8 cellular contexts compared by ENCODE assay signal in the genomic region with DNA sequence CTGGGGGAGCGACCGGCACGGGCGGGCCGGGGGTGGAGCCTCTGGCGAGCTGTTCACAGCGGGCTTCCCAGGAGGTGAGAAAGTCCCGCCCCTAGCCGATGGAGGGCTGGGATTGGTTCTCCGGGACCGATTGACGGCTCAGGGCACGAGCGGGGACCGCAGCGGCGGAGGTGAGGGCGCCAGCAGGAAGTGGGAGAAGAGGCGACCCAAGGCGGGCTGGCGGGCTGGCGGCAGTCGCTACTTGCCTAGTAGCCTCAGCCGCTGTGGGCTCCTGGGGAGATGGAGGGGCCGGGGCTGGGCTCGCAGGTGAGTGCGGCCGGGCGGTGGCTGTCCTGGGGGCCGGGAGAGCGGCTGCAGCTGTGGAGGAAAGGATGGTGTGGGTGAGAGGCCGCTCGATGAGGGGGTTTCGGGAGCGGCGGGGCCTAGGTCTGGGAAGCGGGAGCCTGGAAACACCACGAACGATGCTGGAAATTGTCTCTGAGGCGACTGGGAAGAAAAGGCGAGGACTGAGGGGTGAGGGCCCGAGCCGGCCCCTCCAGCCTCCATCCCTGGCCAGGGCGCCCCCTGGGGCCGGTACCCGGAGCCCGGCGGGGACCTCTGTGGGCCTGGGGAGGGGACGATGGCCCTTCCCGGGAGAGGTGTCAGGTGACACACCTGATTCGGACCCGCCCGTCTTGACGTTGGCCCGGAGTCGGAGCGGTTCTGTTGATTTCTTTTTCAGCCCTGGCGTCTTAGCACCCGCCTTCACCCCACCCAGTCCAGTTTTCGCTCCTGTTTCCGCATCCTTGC. TPM values are rescaled to one million over a fixed set of nuclear protein-coding genes. Genes with fewer than 3 reads are reported as not detected.
A peak's percentile ranks its signal among the peaks of the same experiment; 100 is the strongest.
DNase-seq lines count a peak whose midpoint lies in the region; TF ChIP-seq lines count a peak whose summit lies in the region.

A gene with protein sequence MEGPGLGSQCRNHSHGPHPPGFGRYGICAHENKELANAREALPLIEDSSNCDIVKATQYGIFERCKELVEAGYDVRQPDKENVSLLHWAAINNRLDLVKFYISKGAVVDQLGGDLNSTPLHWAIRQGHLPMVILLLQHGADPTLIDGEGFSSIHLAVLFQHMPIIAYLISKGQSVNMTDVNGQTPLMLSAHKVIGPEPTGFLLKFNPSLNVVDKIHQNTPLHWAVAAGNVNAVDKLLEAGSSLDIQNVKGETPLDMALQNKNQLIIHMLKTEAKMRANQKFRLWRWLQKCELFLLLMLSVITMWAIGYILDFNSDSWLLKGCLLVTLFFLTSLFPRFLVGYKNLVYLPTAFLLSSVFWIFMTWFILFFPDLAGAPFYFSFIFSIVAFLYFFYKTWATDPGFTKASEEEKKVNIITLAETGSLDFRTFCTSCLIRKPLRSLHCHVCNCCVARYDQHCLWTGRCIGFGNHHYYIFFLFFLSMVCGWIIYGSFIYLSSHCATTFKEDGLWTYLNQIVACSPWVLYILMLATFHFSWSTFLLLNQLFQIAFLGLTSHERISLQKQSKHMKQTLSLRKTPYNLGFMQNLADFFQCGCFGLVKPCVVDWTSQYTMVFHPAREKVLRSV (plus strand): TSS at position 198 of the 789 bp plus-strand sequence. CDS start 82 bp downstream, at position 280.

- TF ChIP-seq EP300 in stomach (IDR thresholded peaks at IDR 0.05): no peak

- in situ Hi-C loops in HAP-1 (cut with MboI; ENCODE audit: low sequenced_read_pairs): no loop called here

- peaks cover 6% of the 10 kb centered on the region for H3K36me3 ChIP-seq in HAP-1 (replicated peaks)
- H3K36me3 ChIP-seq in stomach: no peaks in the 10 kb centered on the region

- H3K4me1 Mint-ChIP-seq in neural crest cell: peaks cover 28% of the 10 kb centered on the region

- TF ChIP-seq CTCF in fibroblast of villous mesenchyme (IDR thresholded peaks at IDR 0.05; ENCODE audit: insufficient read depth, low read depth, low read length) (peak; percentile 41), neural crest cell (conservative IDR thresholded peaks at IDR 0.05) (peak; percentile 56), stomach (IDR thresholded peaks at IDR 0.05) (peak in 1 of 7 experiments; percentile 13)

- TF ChIP-seq POLR2A in Raji (IDR thresholded peaks at IDR 0.05; ENCODE audit: insufficient read depth, low read depth, low read length) (peak; percentile 78), stomach (IDR thresholded peaks at IDR 0.05) (peak in 2 of 4 donors; percentile 47 to 51)

- H3K27me3 ChIP-seq in HAP-1 (ENCODE audit: low read depth) (peaks cover 6% of the 10 kb centered on the region; the same call in 1 of the 2 replicates), stomach (no peaks in the 10 kb centered on the region)

- H3K9me3 ChIP-seq in HAP-1: no peaks in the 10 kb centered on the region
- no peaks in the 10 kb centered on the region for H3K9me3 ChIP-seq in stomach

- H3K9me3 Mint-ChIP-seq in neural crest cell: no peaks in the 10 kb centered on the region

- H3K4me3 ChIP-seq in HAP-1 (peak within 1 kb of the TSS; percentile 93), fibroblast of villous mesenchyme (ENCODE audit: low read depth, low read length) (peak within 1 kb of the TSS; percentile 90), stomach (peak within 1 kb of the TSS; percentile 67 to 93 (median 84))

- peaks cover 20% of the 10 kb centered on the region for H3K27me3 Mint-ChIP-seq in neural crest cell (ENCODE audit: low read depth)

- peak within 1 kb of the TSS; percentile 87 to 100 (median 90) for H3K27ac ChIP-seq in stomach

- peaks cover 3% of the 10 kb centered on the region for H3K36me3 Mint-ChIP-seq in neural crest cell (ENCODE audit: low read depth)

- H3K27ac Mint-ChIP-seq in neural crest cell (ENCODE audit: unreplicated experiment): no peak within 1 kb of the TSS

- DNase-seq in GF-D8 (lab: John Stamatoyannopoulos, UW) (peak; percentile 52), HAP-1 (ENCODE audit: low spot score in 2 of 2) (peak; percentile 92 to 97), M059J (ENCODE audit: low read depth) (peak; percentile 94), fibroblast of villous mesenchyme (ENCODE audit: low read depth) (peak; percentile 86), neural crest cell (ENCODE audit: low read depth, low spot score) (peak; percentile 88), stomach (peak; percentile 98)
- DNase-seq in activated T-helper 9 cell treated with anti-CD3 and anti-CD28 coated beads, Interleukin-2, amount 50 U/mL, for 16 hours (ENCODE audit: low read depth): peak; percentile 93

- H3K4me3 Mint-ChIP-seq in neural crest cell: peak within 1 kb of the TSS; percentile 94

- 0 to 1% (median 1%) methylated on average over 43 to 61 of the region's 61 CpGs for WGBS in stomach, 5 donors

- intact Hi-C loops in stomach (cut with DNase I; ENCODE audit: low total_unique reads): no loop called here

- H3K4me1 ChIP-seq in HAP-1 (peaks cover 12% of the 10 kb centered on the region), stomach (peaks cover 7 to 54% (median 31%) of the 10 kb centered on the region in 4 donors)

RNA-seq across cellular contexts. Expression of the gene that starts here (rescaled TPM):
- total RNA-seq in M059J (2014; rRNA removed; shearing (Covaris generic)): 41.1 and 55.5 TPM in 2 replicates
- total RNA-seq in fibroblast of villous mesenchyme (10.6 and 20.3 TPM in 2 replicates), neural crest cell (18.5 and 19.8 TPM in 2 replicates), stomach (10 to 100 TPM; 10.3 to 43.9 (median 20.9) TPM)
- polyA plus RNA-seq in stomach: 10 to 100 TPM in 1 of 3 donors, 1 to 10 TPM in 2; 5.5 to 22.2 (median 8.0) TPM

Comparison
In these comparisons a context has a peak if more than half of its experiments do, and no peak if none do; other contexts are left out.
1. Peak in every context shown above with its lines: DNase-seq, H3K4me3 ChIP-seq and H3K27ac ChIP-seq.